Comparison of ENCODE assay signal across 18 cellular contexts in the genomic region with DNA sequence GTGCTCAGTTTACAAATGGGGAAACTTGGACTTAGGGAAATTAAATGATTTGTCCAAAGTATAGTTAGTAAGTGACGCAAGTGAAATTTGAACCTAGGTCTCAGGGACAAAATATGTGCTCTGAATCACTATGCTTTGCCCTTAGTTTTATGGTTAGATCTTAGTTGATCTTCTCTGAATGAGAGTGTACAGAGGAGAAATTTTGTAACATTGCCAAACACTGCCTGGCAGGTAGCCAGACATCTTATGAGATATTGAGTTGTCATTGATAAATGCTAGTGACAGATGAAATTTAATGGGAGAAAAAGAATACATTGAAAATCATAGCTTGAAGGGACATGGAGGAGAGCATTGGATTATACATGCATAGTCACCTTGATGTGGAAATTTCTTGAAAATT.
DNase-seq lines count a peak whose midpoint lies in the region; ATAC-seq and TF ChIP-seq lines count a peak whose summit lies in the region.
"Had no signal": no experiment of that assay in that cellular context is flagged by ENCODE, and none has a peak within 500 bp of the region (broad histone marks: within the 10 kb centered on the region; RNA-seq: fewer than 3 reads in every experiment).

No MANE protein-coding gene starts in this region.

- H3K27ac ChIP-seq in colonic mucosa (peak overlapping the region; percentile 51), osteoblast (ENCODE audit: low read depth, low read length) (peak overlapping the region; percentile 26)
- H3K27ac ChIP-seq: 22Rv1, SJCRH30, thyroid gland had no signal

- no peak overlapping the region for H3K4me3 ChIP-seq in colonic mucosa
- H3K4me3 ChIP-seq in osteoblast (ENCODE audit: insufficient read depth, low read length), result no peak overlapping the region
- H3K4me3 ChIP-seq: MG63, SJCRH30, thyroid gland had no signal

- TF ChIP-seq CTCF in colonic mucosa (IDR thresholded peaks at IDR 0.05) (no peak), osteoblast (IDR thresholded peaks at IDR 0.05; ENCODE audit: extremely low read depth, low read depth, low read length) (no peak)

- no peaks in the 10 kb centered on the region for H3K4me1 ChIP-seq in colonic mucosa
- peaks cover 20% of the 10 kb centered on the region for H3K4me1 ChIP-seq in osteoblast (ENCODE audit: insufficient read depth, low read length)
- H3K4me1 ChIP-seq: SJCRH30, thyroid gland had no signal

- H3K9ac ChIP-seq in colonic mucosa (ENCODE audit: low read depth in 2 of 2, low read length in 2 of 2), result no peak overlapping the region

- DNase-seq in DMS79 treated with DMSO at 0.1 percent for 48 hours (lab: John Stamatoyannopoulos, UW) (peak; percentile 12), DMS79 (lab: John Stamatoyannopoulos, UW) (no peak), NCI-H128 (lab: John Stamatoyannopoulos, UW; ENCODE audit: unreplicated experiment) (peak; percentile 17), colonic mucosa (peak; percentile 69), osteoblast (ENCODE audit: insufficient read length, low spot score, missing footprints) (peak; percentile 31), ACHN (no peak)
- DNase-seq: activated T-cell treated with anti-CD3 and anti-CD28 coated beads, Interleukin-2, amount 50 U/mL, for 48 hours; CD4-positive, CD25-positive, alpha-beta regulatory T cell; cerebellar nuclear complex; head of caudate nucleus; mesenchymal stem cell; MG63; SJCRH30; T1000; thyroid gland had no signal

- ATAC-seq in GM19452 (IDR thresholded peaks at IDR 0.05; ENCODE audit: unreplicated experiment) (no peak), GM19455 (IDR thresholded peaks at IDR 0.05; ENCODE audit: unreplicated experiment) (no peak)

- H3K27me3 ChIP-seq in colonic mucosa, result no peaks in the 10 kb centered on the region
- no peaks in the 10 kb centered on the region for H3K27me3 ChIP-seq in osteoblast (ENCODE audit: insufficient read depth, low read length)
- H3K27me3 ChIP-seq: MG63, SJCRH30, thyroid gland had no signal

- peaks cover 57% of the 10 kb centered on the region for H4K20me1 ChIP-seq in osteoblast (ENCODE audit: insufficient read depth, low read length)

- H3K9me3 ChIP-seq in colonic mucosa (no peaks in the 10 kb centered on the region), osteoblast (ENCODE audit: low read depth, low read length) (no peaks in the 10 kb centered on the region)
- H3K9me3 ChIP-seq: MG63, SJCRH30, thyroid gland had no signal

- H3K4me2 ChIP-seq in osteoblast (ENCODE audit: insufficient read depth, low read length), result no peak overlapping the region

- in situ Hi-C loops in ACHN (cut with HindIII; ENCODE audit: low pct_ligation_motif_present, low pct_unique_long_range_greater_than_20kb, low sequenced_read_pairs), result no loop called here

- H2AFZ ChIP-seq in osteoblast (ENCODE audit: low read length), result no peak overlapping the region

- intact Hi-C loops in colonic mucosa (cut with DNase I), result no loop called here

- H3K36me3 ChIP-seq in colonic mucosa (no peaks in the 10 kb centered on the region), osteoblast (ENCODE audit: insufficient read depth, low read length) (peaks cover 58% of the 10 kb centered on the region)
- H3K36me3 ChIP-seq: SJCRH30, thyroid gland had no signal

- H3K79me2 ChIP-seq in osteoblast (ENCODE audit: insufficient read depth, low read length), result peaks cover 57% of the 10 kb centered on the region

Comparison
In these comparisons a context has a peak if more than half of its experiments do, and no peak if none do; other contexts are left out.
1. DNase-seq: peak in DMS79 treated with DMSO at 0.1 percent for 48 hours (single experiment), NCI-H128 (single experiment), colonic mucosa (single experiment) and osteoblast (single experiment); none in DMS79 (single experiment) and ACHN (single experiment).